ENCODE assay signal across 10 cellular contexts in the genomic region with DNA sequence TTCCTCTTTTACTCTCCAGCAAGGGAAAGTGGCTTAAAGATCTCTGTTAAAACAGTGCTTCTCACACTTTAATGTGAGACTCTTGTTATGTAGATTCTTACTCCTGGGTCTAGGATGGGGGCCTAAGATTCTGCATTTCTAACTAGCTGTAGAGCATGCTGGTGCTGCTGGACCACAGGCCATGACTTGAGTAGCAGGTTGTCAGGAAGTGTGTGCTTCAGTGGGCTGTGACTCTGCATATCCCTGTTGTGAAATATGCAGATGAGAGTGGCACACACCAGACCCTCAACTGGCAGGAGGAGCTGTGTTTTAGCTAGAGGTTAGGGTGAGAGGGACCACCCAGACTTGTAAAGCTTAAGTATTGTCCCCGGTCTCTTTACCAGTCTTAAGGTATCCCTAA.
DNase-seq lines count a peak whose midpoint lies in the region; ATAC-seq, FAIRE-seq and TF ChIP-seq lines count a peak whose summit lies in the region.
"Had no signal": no experiment of that assay in that cellular context is flagged by ENCODE, and none has a peak within 500 bp of the region (broad histone marks: within the 10 kb centered on the region; RNA-seq: fewer than 3 reads in every experiment).

No MANE protein-coding gene starts in this region.

- no peak for TF ChIP-seq CTCF in right lobe of liver (IDR thresholded peaks at IDR 0.05)
- TF ChIP-seq CTCF in psoas muscle (IDR thresholded peaks at IDR 0.05): no peak

- TF ChIP-seq POLR2A in right lobe of liver (IDR thresholded peaks at IDR 0.05): no peak

- no peaks in the 10 kb centered on the region for H3K9me3 ChIP-seq in BLaER1 treated with 17β-estradiol and CSF1 and Interleukin-3, amounts not matched to agents 10 nM and 100 nM (replicated peaks in 1 of 11)
- H3K9me3 ChIP-seq in HUES6 (ENCODE audit: control insufficient read depth, insufficient read depth, low read depth, low read length) (no peaks in the 10 kb centered on the region), right lobe of liver (no peaks in the 10 kb centered on the region), psoas muscle (no peaks in the 10 kb centered on the region)

- no peaks in the 10 kb centered on the region for H3K27me3 ChIP-seq in BLaER1 treated with 17β-estradiol and CSF1 and Interleukin-3, amounts not matched to agents 10 nM and 100 nM
- H3K27me3 ChIP-seq in HUES6 (ENCODE audit: control insufficient read depth, insufficient read depth, low read length) (no peaks in the 10 kb centered on the region), right lobe of liver (no peaks in the 10 kb centered on the region), psoas muscle (ENCODE audit: insufficient read depth in 3 of 3, low read length in 2 of 3) (no peaks in the 10 kb centered on the region)

- WGBS in right lobe of liver (ENCODE audit: insufficient coverage, low coverage, low lambda C conversion rate, missing lambda C conversion rate): 73% methylated on average over 1 of the region's 1 CpG
- 74 to 79% (median 76%) methylated on average over 1 of the region's 1 CpG for WGBS in psoas muscle, 3 donors

- H3K4me3 Mint-ChIP-seq in activated naive CD8-positive, alpha-beta T cell treated with anti-CD3 and anti-CD28 coated beads for 36 hours: peak overlapping the region; percentile 57

- no peaks in the 10 kb centered on the region for H3K9me3 Mint-ChIP-seq in activated naive CD8-positive, alpha-beta T cell treated with anti-CD3 and anti-CD28 coated beads for 36 hours

- peak overlapping the region in 9 of 11 experiments; percentile 46 to 86 (median 81); a peak in 18 of 22 replicates for H3K27ac ChIP-seq in BLaER1 treated with 17β-estradiol and CSF1 and Interleukin-3, amounts not matched to agents 10 nM and 100 nM
- no peak overlapping the region for H3K27ac ChIP-seq in HUES6 (ENCODE audit: low read depth, low read length)
- no peak overlapping the region for H3K27ac ChIP-seq in right lobe of liver
- no peak overlapping the region for H3K27ac ChIP-seq in psoas muscle
- H3K27ac ChIP-seq: parathyroid adenoma had no signal

- peaks cover 44 to 84% (median 67%) of the 10 kb centered on the region in 10 experiments for H3K4me1 ChIP-seq in BLaER1 treated with 17β-estradiol and CSF1 and Interleukin-3, amounts not matched to agents 10 nM and 100 nM
- H3K4me1 ChIP-seq in HUES6 (ENCODE audit: control insufficient read depth, insufficient read depth, low read length): peaks cover 30% of the 10 kb centered on the region
- H3K4me1 ChIP-seq in right lobe of liver: no peaks in the 10 kb centered on the region
- H3K4me1 ChIP-seq in psoas muscle: peaks cover 40% of the 10 kb centered on the region
- H3K4me1 ChIP-seq: parathyroid adenoma had no signal

- peak; percentile 9 for DNase-seq in activated naive CD8-positive, alpha-beta T cell treated with anti-CD3 and anti-CD28 coated beads for 36 hours
- no peak for DNase-seq in right lobe of liver
- no peak for DNase-seq in NCI-H82 (lab: John Stamatoyannopoulos, UW)
- DNase-seq in AG08395 (ENCODE audit: low spot score): no peak
- no peak for DNase-seq in psoas muscle
- no peak for DNase-seq in frontal cortex (ENCODE audit: low spot score in 2 of 2)
- DNase-seq: NCI-H774 had no signal

- H3K4me3 ChIP-seq in BLaER1 treated with 17β-estradiol and CSF1 and Interleukin-3, amounts not matched to agents 10 nM and 100 nM: peak overlapping the region in 8 of 10 experiments; percentile 7 to 36 (median 24); a peak in 8 of 20 replicates
- H3K4me3 ChIP-seq in HUES6 (ENCODE audit: low read depth, low read length): peak overlapping the region; percentile 26
- no peak overlapping the region for H3K4me3 ChIP-seq in right lobe of liver
- no peak overlapping the region for H3K4me3 ChIP-seq in psoas muscle

- no peaks in the 10 kb centered on the region for H4K20me1 ChIP-seq in BLaER1 treated with 17β-estradiol and CSF1 and Interleukin-3, amounts not matched to agents 10 nM and 100 nM

- peak overlapping the region; percentile 72 to 96 (median 79) for H3K4me2 ChIP-seq in BLaER1 treated with 17β-estradiol and CSF1 and Interleukin-3, amounts not matched to agents 10 nM and 100 nM

- H3K4me1 Mint-ChIP-seq in activated naive CD8-positive, alpha-beta T cell treated with anti-CD3 and anti-CD28 coated beads for 36 hours: peaks cover 20% of the 10 kb centered on the region

- ATAC-seq in right lobe of liver: peak; percentile 24 to 47 (median 38)
- ATAC-seq in psoas muscle: no peak

- intact Hi-C loops in right lobe of liver (cut with DNase I): no loop called here
- intact Hi-C loops in psoas muscle (cut with DNase I): loop anchor here in 1 of 2 donors (5.0 kb wide), 1 partner anchor 37 kb away; no protein-coding TSS in a partner anchor

- H3K27ac Mint-ChIP-seq in activated naive CD8-positive, alpha-beta T cell treated with anti-CD3 and anti-CD28 coated beads for 36 hours: peak overlapping the region; percentile 78

- no peaks in the 10 kb centered on the region for H3K27me3 Mint-ChIP-seq in activated naive CD8-positive, alpha-beta T cell treated with anti-CD3 and anti-CD28 coated beads for 36 hours

- no peak for FAIRE-seq in frontal cortex (lab: Jason Lieb, UNC)

- H3K9ac ChIP-seq in BLaER1 treated with 17β-estradiol and CSF1 and Interleukin-3, amounts not matched to agents 10 nM and 100 nM: peak overlapping the region in 9 of 11 experiments; percentile 17 to 75 (median 62); a peak in 18 of 22 replicates
- no peak overlapping the region for H3K9ac ChIP-seq in HUES6 (ENCODE audit: low read length)
- H3K9ac ChIP-seq: parathyroid adenoma had no signal

- no peaks in the 10 kb centered on the region for H3K36me3 Mint-ChIP-seq in activated naive CD8-positive, alpha-beta T cell treated with anti-CD3 and anti-CD28 coated beads for 36 hours

- H3K36me3 ChIP-seq in BLaER1 treated with 17β-estradiol and CSF1 and Interleukin-3, amounts not matched to agents 10 nM and 100 nM: no peaks in the 10 kb centered on the region
- no peaks in the 10 kb centered on the region for H3K36me3 ChIP-seq in HUES6 (ENCODE audit: control insufficient read depth, insufficient read depth, low read length)
- H3K36me3 ChIP-seq in right lobe of liver: no peaks in the 10 kb centered on the region
- H3K36me3 ChIP-seq in psoas muscle (ENCODE audit: insufficient read depth in 1 of 2, low read depth in 1 of 2): no peaks in the 10 kb centered on the region

Comparison
In these comparisons a context has a peak if more than half of its experiments do, and no peak if none do; other contexts are left out.
1. H3K27ac ChIP-seq: peak in BLaER1 treated with 17β-estradiol and CSF1 and Interleukin-3, amounts not matched to agents 10 nM and 100 nM (9 of 11); none in HUES6 (single experiment), right lobe of liver (0 of 3) and psoas muscle (single experiment).
2. H3K4me3 ChIP-seq: peak in BLaER1 treated with 17β-estradiol and CSF1 and Interleukin-3, amounts not matched to agents 10 nM and 100 nM (8 of 10) and HUES6 (single experiment); none in right lobe of liver (0 of 3) and psoas muscle (single experiment).
3. ATAC-seq: peak in right lobe of liver (4 of 4); none in psoas muscle (0 of 4).